Comparison of ENCODE assay signal across 10 cellular contexts in the genomic region with DNA sequence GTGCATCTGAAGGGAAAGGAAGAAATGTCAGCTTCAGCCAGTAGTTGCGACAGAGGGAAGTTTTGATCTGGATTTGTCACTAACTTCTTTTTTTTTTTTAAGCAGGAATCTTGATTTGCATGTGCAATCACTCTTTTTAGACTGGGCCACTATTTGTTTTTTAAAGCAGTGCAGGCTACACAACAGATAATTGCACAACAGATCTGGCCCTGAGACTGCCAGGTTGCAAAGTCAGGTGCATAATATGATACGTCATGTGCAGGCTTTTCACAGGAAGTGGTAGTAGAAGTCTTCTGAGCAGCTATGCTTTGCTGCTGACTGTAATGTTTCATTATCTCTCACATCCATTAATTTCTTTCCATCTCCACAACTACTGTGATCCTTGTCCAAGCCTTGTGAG. TPM values are rescaled to one million over a fixed set of nuclear protein-coding genes. Genes with fewer than 3 reads are reported as not detected.
A peak's percentile ranks its signal among the peaks of the same experiment; 100 is the strongest.
DNase-seq lines count a peak whose midpoint lies in the region; ATAC-seq and TF ChIP-seq lines count a peak whose summit lies in the region.
"Had no signal": no experiment of that assay in that cellular context is flagged by ENCODE, and none has a peak within 500 bp of the region (broad histone marks: within the 10 kb centered on the region; RNA-seq: fewer than 3 reads in every experiment).

No MANE protein-coding gene starts in this region.

- H4K8ac ChIP-seq in neuronal stem cell (ENCODE audit: low read depth, low read length) = no peak overlapping the region

- H3K4me1 ChIP-seq in endodermal cell (ENCODE audit: control insufficient read depth, insufficient read depth, low read length) (peaks cover 8% of the 10 kb centered on the region), neuronal stem cell (ENCODE audit: control insufficient read depth in 2 of 2, insufficient read depth in 1 of 2, low read depth in 1 of 2, low read length in 2 of 2) (no peaks in the 10 kb centered on the region)

- no peak overlapping the region for H3K9ac ChIP-seq in endodermal cell (ENCODE audit: extremely low read depth, low read length, poor library complexity, severe bottlenecking)
- no peak overlapping the region for H3K9ac ChIP-seq in neuronal stem cell (ENCODE audit: low read depth, low read length, poor library complexity)

- intact Hi-C loops in CD4-positive, alpha-beta T cell (cut with DNase I, micrococcal nuclease) = loop anchor here (2.0 to 5.0 kb wide), 2 partner anchors 425 to 426 kb away; no protein-coding TSS in a partner anchor

- 90% methylated on average over 2 of the region's 2 CpGs for WGBS in endodermal cell (ENCODE audit: insufficient coverage in 1 of 2, insufficient read length in 1 of 2), 2 experiments
- no CpG with 5 or more reads among the region's 2 CpGs for WGBS in neuronal stem cell (ENCODE audit: extremely low coverage in 2 of 2, insufficient read length in 2 of 2, insufficient replicate concordance in 1 of 2), 2 donors

- no peak overlapping the region for H2BK15ac ChIP-seq in neuronal stem cell (ENCODE audit: low read length)

- peaks cover 17% of the 10 kb centered on the region for H3K36me3 ChIP-seq in endodermal cell (ENCODE audit: control insufficient read depth, insufficient read depth, low read length)
- peaks cover 3 to 41% of the 10 kb centered on the region in 2 donors for H3K36me3 ChIP-seq in neuronal stem cell (replicated peaks in 1 of 2; ENCODE audit: control insufficient read depth in 2 of 2, insufficient read depth in 2 of 2, low read length in 2 of 2)

- H4K91ac ChIP-seq in neuronal stem cell (ENCODE audit: low read depth, low read length, poor library complexity) = no peak overlapping the region

- H2BK5ac ChIP-seq in neuronal stem cell (ENCODE audit: low read length) = no peak overlapping the region

- peaks cover 21% of the 10 kb centered on the region for H3K4me1 Mint-ChIP-seq in CD4-positive, alpha-beta T cell (ENCODE audit: low read depth)
- H3K4me1 Mint-ChIP-seq in endodermal cell (peaks cover 38% of the 10 kb centered on the region), osteocyte (ENCODE audit: unreplicated experiment) (no peaks in the 10 kb centered on the region)

- H3K27me3 ChIP-seq in CD4-positive, alpha-beta T cell (ENCODE audit: control insufficient read depth, insufficient read depth, low read length) = no peaks in the 10 kb centered on the region
- H3K27me3 ChIP-seq in endodermal cell (ENCODE audit: control insufficient read depth, insufficient read depth, low read length, poor library complexity, severe bottlenecking) (no peaks in the 10 kb centered on the region), neuronal stem cell (ENCODE audit: control insufficient read depth in 3 of 3, insufficient read depth in 3 of 3, low read depth in 1 of 3, low read length in 3 of 3) (no peaks in the 10 kb centered on the region)
- H3K27me3 ChIP-seq: dorsolateral prefrontal cortex had no signal

- H3K4me2 ChIP-seq in neuronal stem cell (ENCODE audit: insufficient read depth, low read length, poor library complexity, severe bottlenecking) = no peak overlapping the region

- no peaks in the 10 kb centered on the region for H3K9me3 ChIP-seq in CD4-positive, alpha-beta T cell (ENCODE audit: control insufficient read depth, low read length)
- no peaks in the 10 kb centered on the region for H3K9me3 ChIP-seq in endodermal cell (ENCODE audit: control insufficient read depth, low read length)
- no peaks in the 10 kb centered on the region for H3K9me3 ChIP-seq in neuronal stem cell (replicated peaks in 1 of 2; ENCODE audit: control insufficient read depth in 2 of 2, insufficient read depth in 1 of 2, low read depth in 1 of 2, low read length in 2 of 2)

- TF ChIP-seq CTCF in CD4-positive, alpha-beta T cell (IDR thresholded peaks at IDR 0.05) = no peak
- no peak for TF ChIP-seq CTCF in endodermal cell (conservative IDR thresholded peaks at IDR 0.05)
- no peak for TF ChIP-seq CTCF in osteocyte (IDR thresholded peaks at IDR 0.05)

- H3K18ac ChIP-seq in neuronal stem cell (ENCODE audit: low read length) = no peak overlapping the region

- H3K4ac ChIP-seq in neuronal stem cell (ENCODE audit: low read length) = no peak overlapping the region

- H3K4me3 ChIP-seq in endodermal cell (ENCODE audit: low read length) (no peak overlapping the region), neuronal stem cell (ENCODE audit: low read length in 2 of 2) (no peak overlapping the region)

- H3K27me3 Mint-ChIP-seq in CD4-positive, alpha-beta T cell = no peaks in the 10 kb centered on the region
- H3K27me3 Mint-ChIP-seq in endodermal cell (ENCODE audit: insufficient read depth) = peaks cover 5% of the 10 kb centered on the region
- no peaks in the 10 kb centered on the region for H3K27me3 Mint-ChIP-seq in osteocyte (ENCODE audit: unreplicated experiment)

- H3K27ac Mint-ChIP-seq in CD4-positive, alpha-beta T cell = peak overlapping the region; percentile 72
- H3K27ac Mint-ChIP-seq in endodermal cell (peak overlapping the region; percentile 40), osteocyte (ENCODE audit: unreplicated experiment) (no peak overlapping the region)

- no peak overlapping the region for H2AK5ac ChIP-seq in neuronal stem cell (ENCODE audit: low read depth, low read length)

- DNase-seq in CD4-positive, alpha-beta T cell = no peak
- DNase-seq in MV-4-11 (lab: John Stamatoyannopoulos, UW) (peak; percentile 16), endodermal cell (no peak), GDM1 (lab: John Stamatoyannopoulos, UW) (no peak), HT-29 (ENCODE audit: low spot score) (no peak), osteocyte (ENCODE audit: extremely low spot score, unreplicated experiment) (no peak), neuronal stem cell (ENCODE audit: low spot score) (no peak)
- DNase-seq: dorsolateral prefrontal cortex, SHP77 treated with DMSO at 0.1 percent for 48 hours had no signal

- peak; percentile 96 for ATAC-seq in CD4-positive, alpha-beta T cell (ENCODE audit: poor library complexity)
- peak; percentile 76 for ATAC-seq in GM18861 (IDR thresholded peaks at IDR 0.05; ENCODE audit: unreplicated experiment)

- CTCF ChIA-PET in CD4-positive, alpha-beta T cell (lab: Charles Lee) = no interaction called here

- peaks cover 19% of the 10 kb centered on the region for H3K36me3 Mint-ChIP-seq in CD4-positive, alpha-beta T cell (ENCODE audit: low read depth)
- H3K36me3 Mint-ChIP-seq in endodermal cell (ENCODE audit: low read depth) (peaks cover 24% of the 10 kb centered on the region), osteocyte (ENCODE audit: unreplicated experiment) (peaks cover 16% of the 10 kb centered on the region)

- H3K4me3 Mint-ChIP-seq in CD4-positive, alpha-beta T cell = peak overlapping the region; percentile 46
- H3K4me3 Mint-ChIP-seq in endodermal cell = no peak overlapping the region
- H3K4me3 Mint-ChIP-seq in osteocyte (ENCODE audit: unreplicated experiment) = no peak overlapping the region

- H2BK120ac ChIP-seq in neuronal stem cell (ENCODE audit: low read depth, low read length) = no peak overlapping the region

- H3K23ac ChIP-seq in neuronal stem cell (ENCODE audit: low read depth, low read length, poor library complexity) = no peak overlapping the region

- H3K14ac ChIP-seq in neuronal stem cell (ENCODE audit: low read length) = no peak overlapping the region

- H3K79me1 ChIP-seq in neuronal stem cell (ENCODE audit: low read depth, low read length) = no peaks in the 10 kb centered on the region

- no peak overlapping the region for H3K27ac ChIP-seq in CD4-positive, alpha-beta T cell (ENCODE audit: low read depth, low read length)
- H3K27ac ChIP-seq in endodermal cell (ENCODE audit: low read depth, low read length) (no peak overlapping the region), neuronal stem cell (replicated peaks; ENCODE audit: low read length) (no peak overlapping the region)

- POLR2A ChIA-PET in CD4-positive, alpha-beta T cell (lab: Charles Lee) = interaction anchor here (2.4 kb wide), 1 partner anchor 13 kb away, joined by 14 read pairs; the partner anchor contains the start of gene PFDN4

- no peak overlapping the region for H2BK12ac ChIP-seq in neuronal stem cell (ENCODE audit: low read length)

- H3K9me3 Mint-ChIP-seq in CD4-positive, alpha-beta T cell = no peaks in the 10 kb centered on the region
- H3K9me3 Mint-ChIP-seq in endodermal cell (no peaks in the 10 kb centered on the region), osteocyte (ENCODE audit: unreplicated experiment) (no peaks in the 10 kb centered on the region)

- no peak overlapping the region for H2AFZ ChIP-seq in neuronal stem cell (ENCODE audit: low read length)

RNA-seq across cellular contexts. Expression of gene PFDN4, which starts 13.5 kb away (rescaled TPM):
- total RNA-seq in CD4-positive, alpha-beta T cell = 10 to 100 TPM; 17.5 to 17.7 TPM
- total RNA-seq in endodermal cell (10 to 100 TPM; 72.7 to 89.8 TPM), osteocyte (18.9 and 23.5 TPM in 2 replicates)
- polyA plus RNA-seq in endodermal cell (2013, experiment 1 of 2) = 99.5 TPM
- 128 TPM for polyA plus RNA-seq in endodermal cell (2013, experiment 2 of 2)
- 26.8 and 27.9 TPM in 2 replicates for total RNA-seq in HT-29 (2014; rRNA removed; shearing (Covaris generic))
- polyA plus RNA-seq in neuronal stem cell (2013, experiment 1 of 2) = 149 TPM
- 155 TPM for polyA plus RNA-seq in neuronal stem cell (2013, experiment 2 of 2)

RNA-seq across cellular contexts. Expression of gene CYP24A1, which starts 47.6 kb away (rescaled TPM):
- total RNA-seq in CD4-positive, alpha-beta T cell = 1 to 10 TPM in 1 of 2 experiments, under 1 TPM in 1; 0.56 to 1.0 TPM
- total RNA-seq in endodermal cell (under 1 TPM in 1 of 2 donors, not detected in 1; 0.13 TPM), osteocyte (not detected in 2 replicates)
- 0.14 TPM for polyA plus RNA-seq in endodermal cell (2013, experiment 1 of 2)
- polyA plus RNA-seq in endodermal cell (2013, experiment 2 of 2) = 0.29 TPM
- total RNA-seq in HT-29 (2014; rRNA removed; shearing (Covaris generic)) = 1.1 and 1.9 TPM in 2 replicates
- polyA plus RNA-seq in neuronal stem cell (2013, experiment 1 of 2) = not detected
- polyA plus RNA-seq in neuronal stem cell (2013, experiment 2 of 2) = not detected
